In genomic region chr7:44121761-44122420, GRCh38 we compare ENCODE assay signal across 2 cellular contexts.
TF ChIP-seq lines count a peak whose summit lies in the region.

No MANE protein-coding gene starts in this region.

TF ChIP-seq in HepG2, 621 proteins besides CTCF, POLR2A, EP300 and RAD21:
- no peak for TF ChIP-seq ZSCAN5A (CRISPR knock-in tag; IDR thresholded peaks at IDR 0.05; ENCODE audit: borderline replicate concordance)
- TF ChIP-seq, protein P1, sequence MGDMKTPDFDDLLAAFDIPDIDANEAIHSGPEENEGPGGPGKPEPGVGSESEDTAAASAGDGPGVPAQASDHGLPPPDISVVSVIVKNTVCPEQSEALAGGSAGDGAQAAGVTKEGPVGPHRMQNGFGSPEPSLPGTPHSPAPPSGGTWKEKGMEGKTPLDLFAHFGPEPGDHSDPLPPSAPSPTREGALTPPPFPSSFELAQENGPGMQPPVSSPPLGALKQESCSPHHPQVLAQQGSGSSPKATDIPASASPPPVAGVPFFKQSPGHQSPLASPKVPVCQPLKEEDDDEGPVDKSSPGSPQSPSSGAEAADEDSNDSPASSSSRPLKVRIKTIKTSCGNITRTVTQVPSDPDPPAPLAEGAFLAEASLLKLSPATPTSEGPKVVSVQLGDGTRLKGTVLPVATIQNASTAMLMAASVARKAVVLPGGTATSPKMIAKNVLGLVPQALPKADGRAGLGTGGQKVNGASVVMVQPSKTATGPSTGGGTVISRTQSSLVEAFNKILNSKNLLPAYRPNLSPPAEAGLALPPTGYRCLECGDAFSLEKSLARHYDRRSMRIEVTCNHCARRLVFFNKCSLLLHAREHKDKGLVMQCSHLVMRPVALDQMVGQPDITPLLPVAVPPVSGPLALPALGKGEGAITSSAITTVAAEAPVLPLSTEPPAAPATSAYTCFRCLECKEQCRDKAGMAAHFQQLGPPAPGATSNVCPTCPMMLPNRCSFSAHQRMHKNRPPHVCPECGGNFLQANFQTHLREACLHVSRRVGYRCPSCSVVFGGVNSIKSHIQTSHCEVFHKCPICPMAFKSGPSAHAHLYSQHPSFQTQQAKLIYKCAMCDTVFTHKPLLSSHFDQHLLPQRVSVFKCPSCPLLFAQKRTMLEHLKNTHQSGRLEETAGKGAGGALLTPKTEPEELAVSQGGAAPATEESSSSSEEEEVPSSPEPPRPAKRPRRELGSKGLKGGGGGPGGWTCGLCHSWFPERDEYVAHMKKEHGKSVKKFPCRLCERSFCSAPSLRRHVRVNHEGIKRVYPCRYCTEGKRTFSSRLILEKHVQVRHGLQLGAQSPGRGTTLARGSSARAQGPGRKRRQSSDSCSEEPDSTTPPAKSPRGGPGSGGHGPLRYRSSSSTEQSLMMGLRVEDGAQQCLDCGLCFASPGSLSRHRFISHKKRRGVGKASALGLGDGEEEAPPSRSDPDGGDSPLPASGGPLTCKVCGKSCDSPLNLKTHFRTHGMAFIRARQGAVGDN (CRISPR knock-in tag; IDR thresholded peaks at IDR 0.05) = 0 out of 2 replicates have a peak, but pooled peaks have one; percentile 15
TF ChIP-seq in HepG2: peak in this region for 1.

TF ChIP-seq in WTC11, 78 proteins besides CTCF, POLR2A, EP300 and RAD21:
- no peak for TF ChIP-seq ERG (CRISPR knock-in tag; IDR thresholded peaks at IDR 0.05)
TF ChIP-seq in WTC11: peak in this region for 0.
